14 cellular contexts compared by ENCODE assay signal in the genomic region with DNA sequence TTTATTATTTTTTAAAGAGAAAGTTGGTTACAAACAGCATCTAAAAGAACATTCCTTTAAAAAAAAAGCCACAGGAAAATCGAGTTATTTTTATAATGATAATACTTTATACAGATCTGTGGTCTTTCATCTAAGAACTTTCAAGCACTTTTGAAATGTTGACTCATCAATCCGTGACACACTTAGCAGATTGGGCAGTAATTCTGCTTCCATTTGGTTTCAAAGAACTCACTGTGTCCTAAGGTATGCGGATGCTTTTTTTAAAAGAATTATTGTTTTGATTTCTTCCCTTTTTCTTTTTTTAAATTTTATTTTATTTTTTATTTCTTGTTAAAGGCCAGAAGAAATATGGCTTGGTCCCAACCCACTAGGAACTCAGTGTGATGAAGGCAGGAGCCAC.
A peak's percentile ranks its signal among the peaks of the same experiment; 100 is the strongest.
DNase-seq lines count a peak whose midpoint lies in the region; ATAC-seq, FAIRE-seq and TF ChIP-seq lines count a peak whose summit lies in the region.
"Had no signal": no experiment of that assay in that cellular context is flagged by ENCODE, and none has a peak within 500 bp of the region (broad histone marks: within the 10 kb centered on the region; RNA-seq: fewer than 3 reads in every experiment).

No MANE protein-coding gene starts in this region.

- FAIRE-seq in H54 (lab: Jason Lieb, UNC): peak; percentile 78

- H3K9ac ChIP-seq in adipocyte (ENCODE audit: low read length): peak overlapping the region; percentile 59
- peak overlapping the region; percentile 43 for H3K9ac ChIP-seq in smooth muscle cell (ENCODE audit: low read depth)

- H4K20me1 ChIP-seq in smooth muscle cell (ENCODE audit: low read depth): no peaks in the 10 kb centered on the region

- TF ChIP-seq CTCF in foreskin keratinocyte (conservative IDR thresholded peaks at IDR 0.05) (no peak), smooth muscle cell (IDR thresholded peaks at IDR 0.05; ENCODE audit: borderline replicate concordance, insufficient read depth, poor library complexity, severe bottlenecking) (no peak)

- H2AFZ ChIP-seq in smooth muscle cell (ENCODE audit: low read depth): no peak overlapping the region

- peaks cover 56% of the 10 kb centered on the region for H3F3A ChIP-seq in smooth muscle cell (ENCODE audit: low read depth)

- ATAC-seq in foreskin keratinocyte: peak; percentile 59
- no peak for ATAC-seq in GM18858 (IDR thresholded peaks at IDR 0.05; ENCODE audit: unreplicated experiment)
- no peak for ATAC-seq in HG02678 (IDR thresholded peaks at IDR 0.05; ENCODE audit: unreplicated experiment)

- H3K79me2 ChIP-seq in smooth muscle cell (ENCODE audit: low read depth): peaks cover 3% of the 10 kb centered on the region

- H3K4me2 ChIP-seq in smooth muscle cell: peak overlapping the region; percentile 80

- H3K9me3 ChIP-seq in adipocyte (ENCODE audit: control insufficient read depth, low read length) (no peaks in the 10 kb centered on the region), smooth muscle cell (replicated peaks; ENCODE audit: low read depth) (no peaks in the 10 kb centered on the region)
- no peaks in the 10 kb centered on the region for H3K9me3 ChIP-seq in effector memory CD4-positive, alpha-beta T cell (ENCODE audit: control insufficient read depth, low read length)
- H3K9me3 ChIP-seq: colonic mucosa had no signal

- H3K36me3 ChIP-seq in adipocyte (ENCODE audit: control insufficient read depth, insufficient read depth, low read length, severe bottlenecking) (no peaks in the 10 kb centered on the region), smooth muscle cell (ENCODE audit: low read depth) (no peaks in the 10 kb centered on the region)
- H3K36me3 ChIP-seq in effector memory CD4-positive, alpha-beta T cell (ENCODE audit: control insufficient read depth, insufficient read depth, low read length): no peaks in the 10 kb centered on the region
- H3K36me3 ChIP-seq: colonic mucosa had no signal

- peaks cover 36% of the 10 kb centered on the region for H3K4me1 ChIP-seq in adipocyte (ENCODE audit: control insufficient read depth, insufficient read depth, low read length)
- peaks cover 56% of the 10 kb centered on the region for H3K4me1 ChIP-seq in foreskin keratinocyte
- peaks cover 37% of the 10 kb centered on the region for H3K4me1 ChIP-seq in smooth muscle cell (ENCODE audit: low read depth)
- H3K4me1 ChIP-seq in effector memory CD4-positive, alpha-beta T cell (ENCODE audit: control insufficient read depth, insufficient read depth, low read length, poor library complexity, severe bottlenecking): peaks cover 20% of the 10 kb centered on the region
- H3K4me1 ChIP-seq: colonic mucosa had no signal

- no peak for TF ChIP-seq POLR2A in H54 (IDR thresholded peaks at IDR 0.05; ENCODE audit: low read depth, low read length)

- H3K27me3 ChIP-seq in adipocyte (replicated peaks; ENCODE audit: control insufficient read depth, insufficient read depth, low read length) (no peaks in the 10 kb centered on the region), foreskin keratinocyte (no peaks in the 10 kb centered on the region), smooth muscle cell (ENCODE audit: low read depth) (no peaks in the 10 kb centered on the region)
- H3K27me3 ChIP-seq in effector memory CD4-positive, alpha-beta T cell (replicated peaks; ENCODE audit: control insufficient read depth, insufficient read depth, low read length, poor library complexity, severe bottlenecking): no peaks in the 10 kb centered on the region
- H3K27me3 ChIP-seq: colonic mucosa had no signal

- DNase-seq in H54 (ENCODE audit: insufficient read length, low spot score): no peak
- DNase-seq in adipocyte (ENCODE audit: low read depth): peak; percentile 80
- peak in 1 of 2 donors; percentile 75 for DNase-seq in foreskin keratinocyte
- DNase-seq in smooth muscle cell (lab: John Stamatoyannopoulos, UW; ENCODE audit: unreplicated experiment): no peak
- DNase-seq in activated CD4-positive, alpha-beta T cell treated with anti-CD3 and anti-CD28 coated beads, Interleukin-2, amount 50 U/mL, for 1 hour: no peak
- DNase-seq in effector memory CD4-positive, alpha-beta T cell: no peak
- DNase-seq: activated T-cell treated with anti-CD3 and anti-CD28 coated beads, Interleukin-2, amount 50 U/mL, for 24 hours; colonic mucosa; DND-41; GOT3; immature natural killer cell; occipital lobe had no signal

- H3K4me3 ChIP-seq in adipocyte (ENCODE audit: low read length) (peak overlapping the region; percentile 3), smooth muscle cell (peak overlapping the region; percentile 18)
- no peak overlapping the region for H3K4me3 ChIP-seq in effector memory CD4-positive, alpha-beta T cell (ENCODE audit: insufficient read depth, low read depth, low read length, poor library complexity, severe bottlenecking)
- H3K4me3 ChIP-seq: colonic mucosa had no signal

- H3K27ac ChIP-seq in foreskin keratinocyte (peak overlapping the region; percentile 45), smooth muscle cell (ENCODE audit: low read depth) (peak overlapping the region; percentile 99)
- H3K27ac ChIP-seq in effector memory CD4-positive, alpha-beta T cell (ENCODE audit: insufficient read depth, low read length, poor library complexity, severe bottlenecking): no peak overlapping the region
- H3K27ac ChIP-seq: colonic mucosa had no signal

- 18% methylated on average over 3 of the region's 3 CpGs for WGBS in smooth muscle cell (ENCODE audit: low lambda C conversion rate)
